ENCODE assay signal across 22 cellular contexts in genomic region chr11:88632163-88632562, GRCh38.
"Had no signal": no experiment of that assay in that cellular context is flagged by ENCODE, and none has a peak within 500 bp of the region (broad histone marks: within the 10 kb centered on the region; RNA-seq: fewer than 3 reads in every experiment).

No MANE protein-coding gene starts in this region.

- H3K27ac Mint-ChIP-seq: dendritic cell treated with granulocyte-macrophage colony-stimulating factor and Interleukin-4, amounts not matched to agents 40 ng/mL and 50 ng/mL, for 4 days; effector memory CD8-positive, alpha-beta T cell; endodermal cell; mesothelial cell of epicardium had no signal

- H3K4me1 Mint-ChIP-seq: naive B cell had no signal

- H3K4me3 ChIP-seq: colonic mucosa, esophagus squamous epithelium, gastrocnemius medialis, heart right ventricle, left lung, lower lobe of right lung, mucosa of descending colon had no signal

- H3K4me1 ChIP-seq: colonic mucosa, esophagus squamous epithelium, gastrocnemius medialis, heart right ventricle, left lung, lower lobe of right lung had no signal

- H3K4me3 Mint-ChIP-seq: dendritic cell treated with granulocyte-macrophage colony-stimulating factor and Interleukin-4, amounts not matched to agents 40 ng/mL and 50 ng/mL, for 4 days; effector memory CD8-positive, alpha-beta T cell; endodermal cell; mesothelial cell of epicardium; naive B cell had no signal

- H3K36me3 Mint-ChIP-seq: mesothelial cell of epicardium, naive B cell had no signal

- DNase-seq: colonic mucosa; cortex of kidney; effector CD8-positive, alpha-beta T cell; effector memory CD8-positive, alpha-beta T cell; erythroblast; esophagus squamous epithelium; foreskin melanocyte; gastrocnemius medialis; glutamatergic neuron; heart right ventricle; hippocampal formation; left cardiac atrium; left lung; left ventricle myocardium superior; lower lobe of right lung; mesenchymal stem cell; mucosa of descending colon; naive B cell had no signal

- ATAC-seq: effector memory CD8-positive, alpha-beta T cell; gastrocnemius medialis; heart right ventricle; left cardiac atrium; left lung; left ventricle myocardium superior; lower lobe of right lung; mucosa of descending colon had no signal

- H3K27ac ChIP-seq: colonic mucosa, epithelial cell of prostate, esophagus squamous epithelium, gastrocnemius medialis, heart right ventricle, left lung, lower lobe of right lung had no signal

- H3K36me3 ChIP-seq: colonic mucosa, esophagus squamous epithelium, gastrocnemius medialis, heart right ventricle, left lung, lower lobe of right lung had no signal

- H3K27me3 Mint-ChIP-seq: dendritic cell treated with granulocyte-macrophage colony-stimulating factor and Interleukin-4, amounts not matched to agents 40 ng/mL and 50 ng/mL, for 4 days; effector memory CD8-positive, alpha-beta T cell; naive B cell had no signal

- H3K27me3 ChIP-seq: colonic mucosa, esophagus squamous epithelium, gastrocnemius medialis, heart right ventricle, left lung had no signal

- H3K9me3 Mint-ChIP-seq: dendritic cell treated with granulocyte-macrophage colony-stimulating factor and Interleukin-4, amounts not matched to agents 40 ng/mL and 50 ng/mL, for 4 days; endodermal cell; mesothelial cell of epicardium had no signal
